ENCODE assay signal across 8 cellular contexts in the genomic region with DNA sequence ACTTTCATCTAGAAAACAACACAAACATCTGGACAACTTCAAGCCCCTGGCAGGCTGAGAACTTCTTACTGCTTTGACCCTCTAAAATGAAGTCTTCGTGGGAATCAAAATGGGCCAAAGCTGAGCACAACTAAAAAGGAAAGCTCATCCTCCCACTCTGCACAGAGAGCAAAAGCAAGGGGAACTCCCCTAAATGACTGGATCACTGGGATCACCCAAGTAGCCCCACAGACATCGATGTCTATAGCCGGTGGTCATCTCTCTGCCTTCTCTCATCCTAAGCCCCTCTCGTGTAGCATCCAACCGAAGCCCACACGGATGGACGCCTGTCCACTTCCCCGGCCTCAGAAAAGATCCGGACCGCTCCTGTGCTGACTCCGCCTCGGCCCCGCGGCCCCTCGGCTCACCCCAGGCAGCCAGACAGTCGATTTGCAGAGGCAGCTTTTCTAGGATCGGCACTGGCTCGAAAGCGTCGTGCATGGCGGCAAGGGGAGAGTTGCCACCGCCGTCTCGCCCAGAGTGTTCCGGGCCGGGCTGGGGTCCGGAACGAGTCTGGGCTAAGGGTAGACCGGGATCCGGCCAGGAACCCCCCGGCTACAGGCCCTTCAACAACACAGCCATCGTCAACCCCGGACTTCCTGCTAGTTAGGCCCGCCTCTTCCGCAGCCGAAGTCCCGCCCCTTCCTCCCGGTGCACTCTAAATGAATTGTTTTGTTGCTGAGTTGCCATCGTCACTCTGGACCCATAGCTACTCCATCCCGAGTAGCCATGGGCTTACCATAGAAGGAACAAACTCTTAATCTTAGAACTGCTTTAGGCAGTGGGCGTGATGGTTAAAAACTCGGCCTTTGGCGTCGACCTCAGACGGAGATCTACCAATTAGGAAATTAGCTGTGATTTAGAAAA. TPM values are rescaled to one million over a fixed set of nuclear protein-coding genes. Genes with fewer than 3 reads are reported as not detected.
DNase-seq lines count a peak whose midpoint lies in the region; ATAC-seq and TF ChIP-seq lines count a peak whose summit lies in the region.

A gene with protein sequence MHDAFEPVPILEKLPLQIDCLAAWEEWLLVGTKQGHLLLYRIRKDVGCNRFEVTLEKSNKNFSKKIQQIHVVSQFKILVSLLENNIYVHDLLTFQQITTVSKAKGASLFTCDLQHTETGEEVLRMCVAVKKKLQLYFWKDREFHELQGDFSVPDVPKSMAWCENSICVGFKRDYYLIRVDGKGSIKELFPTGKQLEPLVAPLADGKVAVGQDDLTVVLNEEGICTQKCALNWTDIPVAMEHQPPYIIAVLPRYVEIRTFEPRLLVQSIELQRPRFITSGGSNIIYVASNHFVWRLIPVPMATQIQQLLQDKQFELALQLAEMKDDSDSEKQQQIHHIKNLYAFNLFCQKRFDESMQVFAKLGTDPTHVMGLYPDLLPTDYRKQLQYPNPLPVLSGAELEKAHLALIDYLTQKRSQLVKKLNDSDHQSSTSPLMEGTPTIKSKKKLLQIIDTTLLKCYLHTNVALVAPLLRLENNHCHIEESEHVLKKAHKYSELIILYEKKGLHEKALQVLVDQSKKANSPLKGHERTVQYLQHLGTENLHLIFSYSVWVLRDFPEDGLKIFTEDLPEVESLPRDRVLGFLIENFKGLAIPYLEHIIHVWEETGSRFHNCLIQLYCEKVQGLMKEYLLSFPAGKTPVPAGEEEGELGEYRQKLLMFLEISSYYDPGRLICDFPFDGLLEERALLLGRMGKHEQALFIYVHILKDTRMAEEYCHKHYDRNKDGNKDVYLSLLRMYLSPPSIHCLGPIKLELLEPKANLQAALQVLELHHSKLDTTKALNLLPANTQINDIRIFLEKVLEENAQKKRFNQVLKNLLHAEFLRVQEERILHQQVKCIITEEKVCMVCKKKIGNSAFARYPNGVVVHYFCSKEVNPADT (minus strand): TSS at position 631 of the 906 bp plus-strand sequence. CDS start 151 bp downstream, at position 480.

- peak; percentile 91 for ATAC-seq in GM21576 (IDR thresholded peaks at IDR 0.05; ENCODE audit: unreplicated experiment)
- peak; percentile 99 for ATAC-seq in Panc1
- peak; percentile 97 to 98 for ATAC-seq in activated T-cell treated with anti-CD3 and anti-CD28 coated beads, Interleukin-2, amount 50 U/mL, for 4 hours
- peak; percentile 90 for ATAC-seq in esophagus mucosa

- H3K36me3 ChIP-seq in Panc1 (ENCODE audit: control insufficient read depth, insufficient read depth, low read length) (peaks cover 20% of the 10 kb centered on the region), mucosa of stomach (ENCODE audit: control insufficient read depth, insufficient read depth, low read length) (peaks cover 2% of the 10 kb centered on the region)

- peaks cover 11% of the 10 kb centered on the region for H3K4me1 ChIP-seq in Panc1 (ENCODE audit: control insufficient read depth, insufficient read depth, low read length)
- H3K4me1 ChIP-seq in mucosa of stomach (ENCODE audit: control insufficient read depth, insufficient read depth, low read length): no peaks in the 10 kb centered on the region

- POLR2A ChIA-PET in Panc1 (lab: Charles Lee): interaction anchor here (0.7 to 0.8 kb wide), 2 partner anchors 9 to 24 kb away, joined by 3 read pairs; no protein-coding TSS in a partner anchor

- no peaks in the 10 kb centered on the region for H3K27me3 ChIP-seq in Panc1 (ENCODE audit: control insufficient read depth, insufficient read depth, low read length)
- no peaks in the 10 kb centered on the region for H3K27me3 ChIP-seq in mucosa of stomach (ENCODE audit: control insufficient read depth, insufficient read depth, low read length)

- no peaks in the 10 kb centered on the region for H3K27me3 Mint-ChIP-seq in activated T-cell treated with anti-CD3 and anti-CD28 coated beads, Interleukin-2, amount 50 U/mL, for 4 hours (ENCODE audit: low read depth)

- H3K27ac ChIP-seq in Panc1 (ENCODE audit: low read length): peak within 1 kb of the TSS; percentile 86

- CTCF ChIA-PET in Panc1 (lab: Charles Lee): no interaction called here

- peak within 1 kb of the TSS; percentile 99 for H3K4me3 Mint-ChIP-seq in activated T-cell treated with anti-CD3 and anti-CD28 coated beads, Interleukin-2, amount 50 U/mL, for 4 hours

- H3K9me3 Mint-ChIP-seq in activated T-cell treated with anti-CD3 and anti-CD28 coated beads, Interleukin-2, amount 50 U/mL, for 4 hours: no peaks in the 10 kb centered on the region

- H3K9me3 ChIP-seq in Panc1 (ENCODE audit: control insufficient read depth, insufficient read depth, low read depth, low read length): no peaks in the 10 kb centered on the region
- no peaks in the 10 kb centered on the region for H3K9me3 ChIP-seq in mucosa of stomach (ENCODE audit: control insufficient read depth, low read length)

- in situ Hi-C loops in KBM-7 (cut with MboI; ENCODE audit: low pct_unique_long_range_greater_than_20kb, low sequenced_read_pairs): no loop called here
- in situ Hi-C loops in Panc1 (cut with HindIII; ENCODE audit: low pct_unique_long_range_greater_than_20kb, low sequenced_read_pairs): no loop called here

- intact Hi-C loops in Panc1 (cut with micrococcal nuclease; ENCODE audit: unreplicated experiment): no loop called here

- H3K4me3 ChIP-seq in Panc1 (ENCODE audit: low read depth in 2 of 2, low read length in 2 of 2) (peak within 1 kb of the TSS; percentile 96 to 97), mucosa of stomach (ENCODE audit: low read length) (peak within 1 kb of the TSS; percentile 98)

- TF ChIP-seq CTCF in Panc1 (IDR thresholded peaks at IDR 0.05): no peak

- BruUV-seq in Panc1 (replicated peaks; lab: Mats Ljungman, UMichigan): no TSS peak

- DNase-seq in DMS153 (lab: John Stamatoyannopoulos, UW): peak; percentile 3
- DNase-seq in KBM-7: peak; percentile 87
- peak; percentile 51 for DNase-seq in Panc1 (ENCODE audit: low read depth, low spot score)
- DNase-seq in activated T-cell treated with anti-CD3 and anti-CD28 coated beads, Interleukin-2, amount 50 U/mL, for 4 hours: peak; percentile 75
- DNase-seq in stimulated activated CD8-positive, alpha-beta memory T cell treated with anti-CD3 and anti-CD28 coated beads, Interleukin-4, amount 100 ng/mL, for 48 hours: peak; percentile 89

- peak within 1 kb of the TSS; percentile 98 for H3K9ac ChIP-seq in mucosa of stomach (ENCODE audit: low read length)

- peaks cover 14% of the 10 kb centered on the region for H3K36me3 Mint-ChIP-seq in activated T-cell treated with anti-CD3 and anti-CD28 coated beads, Interleukin-2, amount 50 U/mL, for 4 hours (ENCODE audit: insufficient read depth)

- H3K4me1 Mint-ChIP-seq in activated T-cell treated with anti-CD3 and anti-CD28 coated beads, Interleukin-2, amount 50 U/mL, for 4 hours (ENCODE audit: low read depth): peaks cover 38% of the 10 kb centered on the region

RNA-seq across cellular contexts. Expression of the gene that starts here (rescaled TPM):
- total RNA-seq in Panc1 (2021; ENCODE audit: unreplicated experiment) (55.2 TPM), esophagus mucosa (29.0 TPM)
- polyA plus RNA-seq in Panc1 (2012; ENCODE audit: insufficient read length): 40.6 TPM
- 10 to 100 TPM; 37.2 to 45.6 (median 41.6) TPM for total RNA-seq in activated T-cell treated with anti-CD3 and anti-CD28 coated beads, Interleukin-2, amount 50 U/mL, for 4 hours

Comparison
In these comparisons a context has a peak if more than half of its experiments do, and no peak if none do; other contexts are left out.
1. Peak in every context shown above with its lines: DNase-seq, ATAC-seq, H3K4me3 ChIP-seq and H3K27ac ChIP-seq.
2. DNase-seq: peak in every context shown above with its lines; median percentile 89 in stimulated activated CD8-positive, alpha-beta memory T cell treated with anti-CD3 and anti-CD28 coated beads, Interleukin-4, amount 100 ng/mL, for 48 hours; 87 in KBM-7; 75 in activated T-cell treated with anti-CD3 and anti-CD28 coated beads, Interleukin-2, amount 50 U/mL, for 4 hours; 51 in Panc1; 3 in DMS153.